Comparison of ENCODE assay signal across 1 cellular context in the genomic region with DNA sequence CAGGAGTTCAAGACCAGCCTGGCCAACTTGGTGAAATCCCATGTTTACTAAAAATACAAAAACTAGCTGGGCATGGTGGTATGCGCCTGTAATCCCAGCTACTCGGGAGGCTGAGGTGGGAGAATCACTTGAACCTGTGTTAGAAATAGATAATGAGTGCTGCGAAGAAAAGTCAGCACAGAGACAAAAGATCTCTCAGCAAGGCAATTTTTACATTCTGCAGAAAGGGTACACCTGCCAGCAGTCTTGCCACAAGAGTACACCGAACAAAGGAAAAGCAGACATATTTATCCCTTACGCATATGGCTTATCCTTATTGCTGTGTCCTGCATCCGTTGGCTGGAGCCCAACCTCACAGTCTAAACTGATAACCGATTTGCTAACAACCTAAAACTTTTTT.
TF ChIP-seq lines count a peak whose summit lies in the region.

No MANE protein-coding gene starts in this region.

TF ChIP-seq in HEK293, 187 proteins besides CTCF, POLR2A, EP300 and RAD21 (continued from another document):
- TF ChIP-seq, protein P1, sequence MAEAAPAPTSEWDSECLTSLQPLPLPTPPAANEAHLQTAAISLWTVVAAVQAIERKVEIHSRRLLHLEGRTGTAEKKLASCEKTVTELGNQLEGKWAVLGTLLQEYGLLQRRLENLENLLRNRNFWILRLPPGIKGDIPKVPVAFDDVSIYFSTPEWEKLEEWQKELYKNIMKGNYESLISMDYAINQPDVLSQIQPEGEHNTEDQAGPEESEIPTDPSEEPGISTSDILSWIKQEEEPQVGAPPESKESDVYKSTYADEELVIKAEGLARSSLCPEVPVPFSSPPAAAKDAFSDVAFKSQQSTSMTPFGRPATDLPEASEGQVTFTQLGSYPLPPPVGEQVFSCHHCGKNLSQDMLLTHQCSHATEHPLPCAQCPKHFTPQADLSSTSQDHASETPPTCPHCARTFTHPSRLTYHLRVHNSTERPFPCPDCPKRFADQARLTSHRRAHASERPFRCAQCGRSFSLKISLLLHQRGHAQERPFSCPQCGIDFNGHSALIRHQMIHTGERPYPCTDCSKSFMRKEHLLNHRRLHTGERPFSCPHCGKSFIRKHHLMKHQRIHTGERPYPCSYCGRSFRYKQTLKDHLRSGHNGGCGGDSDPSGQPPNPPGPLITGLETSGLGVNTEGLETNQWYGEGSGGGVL (tag by site-specific recombination; IDR thresholded peaks at IDR 0.05), result no peak
- TF ChIP-seq ZNF670 (tag by site-specific recombination; IDR thresholded peaks at IDR 0.05; ENCODE audit: low read depth), result no peak
- no peak for TF ChIP-seq ZNF548 (tag by site-specific recombination; IDR thresholded peaks at IDR 0.05)
- no peak for TF ChIP-seq HOXC10 (CRISPR knock-in tag; IDR thresholded peaks at IDR 0.05)
- no peak for TF ChIP-seq ZNF48 (tag by site-specific recombination; IDR thresholded peaks at IDR 0.05)
